In genomic region chr10:104736006-104736405, GRCh38 we compare ENCODE assay signal across 20 cellular contexts.
DNase-seq lines count a peak whose midpoint lies in the region; ATAC-seq, FAIRE-seq and TF ChIP-seq lines count a peak whose summit lies in the region.
"Had no signal": no experiment of that assay in that cellular context is flagged by ENCODE, and none has a peak within 500 bp of the region (broad histone marks: within the 10 kb centered on the region; RNA-seq: fewer than 3 reads in every experiment).

No MANE protein-coding gene starts in this region.

- H2BK20ac ChIP-seq in H1 (ENCODE audit: low read length) = no peak overlapping the region

- H2BK12ac ChIP-seq in H1 (ENCODE audit: low read depth, low read length) = no peak overlapping the region

- H4K20me1 ChIP-seq in H1 (replicated peaks in 1 of 2; ENCODE audit: control insufficient read depth in 1 of 2, insufficient read depth in 2 of 2, low read length in 2 of 2) = no peaks in the 10 kb centered on the region

- H3K36me3 ChIP-seq in H1 (ENCODE audit: control insufficient read depth in 2 of 4, insufficient read depth in 4 of 4, low read length in 3 of 4) (no peaks in the 10 kb centered on the region), left lung (no peaks in the 10 kb centered on the region)
- H3K36me3 ChIP-seq: HAP-1 had no signal

- H4K91ac ChIP-seq in H1 (replicated peaks; ENCODE audit: insufficient read length, low read length) = no peak overlapping the region

- DNase-seq in NCI-H82 treated with DMSO at 0.1 percent for 48 hours (lab: John Stamatoyannopoulos, UW; ENCODE audit: unreplicated experiment) (peak; percentile 29), H1 (ENCODE audit: low read depth in 1 of 2, low spot score in 2 of 2) (no peak), left lung (no peak), sciatic nerve (ENCODE audit: low spot score) (no peak), frontal cortex (ENCODE audit: low spot score in 2 of 2) (no peak), caudate nucleus (lab: John Stamatoyannopoulos, UW) (no peak), DMS 273 (lab: John Stamatoyannopoulos, UW; ENCODE audit: unreplicated experiment) (no peak)
- DNase-seq: Caco-2; CD4-positive, CD25-positive, alpha-beta regulatory T cell; MV-4-11; NCI-H1417 treated with DMSO at 0.1 percent for 48 hours; NCI-H1930; NCI-H2171; NCI-H446 treated with DMSO at 0.1 percent for 48 hours; PC-9 had no signal

- no peak overlapping the region for H3K23ac ChIP-seq in H1 (ENCODE audit: insufficient read length)

- H3K23me2 ChIP-seq in H1 (ENCODE audit: low read depth, low read length) = no peaks in the 10 kb centered on the region

- no peak overlapping the region for H3K4ac ChIP-seq in H1 (replicated peaks; ENCODE audit: insufficient read length, low read depth, low read length)

- H3K27me3 ChIP-seq in H1 (replicated peaks in 1 of 4; ENCODE audit: control insufficient read depth in 3 of 4, extremely low read depth in 1 of 4, insufficient read depth in 3 of 4, low read length in 3 of 4) = no peaks in the 10 kb centered on the region; a peak in 1 of 7 replicates
- H3K27me3 ChIP-seq in left lung = peaks cover 0 to 33% of the 10 kb centered on the region in 2 donors

- FAIRE-seq in H1 (lab: Jason Lieb, UNC) = no peak
- no peak for FAIRE-seq in frontal cortex (lab: Jason Lieb, UNC)
- FAIRE-seq: GM19239 had no signal

- no peak overlapping the region for H2BK5ac ChIP-seq in H1 (ENCODE audit: low read depth, low read length)

- H3K9me3 ChIP-seq in H1 (ENCODE audit: insufficient read depth in 2 of 2, low read depth in 1 of 2, low read length in 1 of 2) (no peaks in the 10 kb centered on the region), left lung (no peaks in the 10 kb centered on the region)
- H3K9me3 ChIP-seq: Caco-2, HAP-1 had no signal

- POLR2A ChIA-PET in H1 (lab: Charles Lee; ENCODE audit: partially characterized antibody) = no interaction called here

- no peak overlapping the region for H4K8ac ChIP-seq in H1 (ENCODE audit: extremely low read depth, insufficient read depth, low read length)

- TF ChIP-seq POLR2A in H1 (IDR thresholded peaks at IDR 0.05; ENCODE audit: control extremely low read depth in 1 of 2, low read depth in 2 of 2, low read length in 2 of 2) = no peak

- WGBS in H1 (ENCODE audit: extremely low coverage in 1 of 2, insufficient coverage in 1 of 2, insufficient read length in 1 of 2, insufficient replicate concordance in 2 of 2, low coverage in 1 of 2, low lambda C conversion rate in 2 of 2, missing lambda C conversion rate in 1 of 2), 2 experiments = 77% methylated on average over 7 of the region's 7 CpGs; no CpG with 5 or more reads in 1 of the 2 experiments

- no peaks in the 10 kb centered on the region for H3K79me1 ChIP-seq in H1 (ENCODE audit: low read depth, low read length)

- no peak overlapping the region for H3K18ac ChIP-seq in H1 (ENCODE audit: extremely low read depth, low read length)

- TF ChIP-seq CTCF in H1 (IDR thresholded peaks at IDR 0.05; ENCODE audit: control extremely low read depth in 1 of 3, insufficient read depth in 1 of 3, low read depth in 1 of 3, low read length in 3 of 3) (no peak), left lung (IDR thresholded peaks at IDR 0.05) (no peak)

- no peak overlapping the region for H4K5ac ChIP-seq in H1 (ENCODE audit: insufficient read length, low read depth, low read length)

- H3K9ac ChIP-seq in H1 (replicated peaks in 1 of 4; ENCODE audit: extremely low read depth in 1 of 4, low read depth in 3 of 4, low read length in 3 of 4) = no peak overlapping the region

- no peaks in the 10 kb centered on the region for H3K79me2 ChIP-seq in H1 (ENCODE audit: control insufficient read depth in 1 of 2, insufficient read depth in 2 of 2, low read length in 2 of 2)

- intact Hi-C loops in left lung (cut with DNase I) = no loop called here
- intact Hi-C loops in sciatic nerve (cut with DNase I) = no loop called here

- H3K4me1 ChIP-seq in H1 (replicated peaks in 1 of 4; ENCODE audit: control insufficient read depth in 3 of 4, insufficient read depth in 4 of 4, low read length in 3 of 4) (peaks cover 0 to 15% (median 11%) of the 10 kb centered on the region in 4 experiments; a peak in 4 of 7 replicates), left lung (no peaks in the 10 kb centered on the region)
- H3K4me1 ChIP-seq: Caco-2, HAP-1 had no signal

- H2BK15ac ChIP-seq in H1 (ENCODE audit: low read length) = no peak overlapping the region

- TF ChIP-seq RAD21 in H1 (IDR thresholded peaks at IDR 0.05 in 1 of 2, conservative IDR thresholded peaks at IDR 0.05 in 1 of 2; ENCODE audit: low read depth in 2 of 2, low read length in 2 of 2) = no peak

- H3K4me3 ChIP-seq in H1 (ENCODE audit: extremely low read depth in 1 of 4, insufficient read depth in 2 of 4, low read depth in 3 of 4, low read length in 4 of 4) = peak overlapping the region in 1 of 4 experiments; percentile 51; a peak in 1 of 8 replicates
- no peak overlapping the region for H3K4me3 ChIP-seq in left lung
- H3K4me3 ChIP-seq: HAP-1, PC-9, SK-N-MC had no signal

- no peak overlapping the region for H3K14ac ChIP-seq in H1 (ENCODE audit: insufficient read length)

- H3K27ac ChIP-seq in H1 (ENCODE audit: low read depth, low read length) = no peak overlapping the region
- no peak overlapping the region for H3K27ac ChIP-seq in left lung
- no peak overlapping the region for H3K27ac ChIP-seq in caudate nucleus (ENCODE audit: low read depth, low read length)
- H3K27ac ChIP-seq: HL-60, PC-9, SK-N-MC had no signal

- ATAC-seq in left lung (peak; percentile 61), sciatic nerve (peak; percentile 36), HG03097 (IDR thresholded peaks at IDR 0.05; ENCODE audit: low FRiP score, unreplicated experiment) (no peak)

- H3K4me2 ChIP-seq in H1 (ENCODE audit: insufficient read depth in 1 of 2, low read depth in 2 of 2, low read length in 2 of 2) = peak overlapping the region in 1 of 2 experiments; percentile 64; a peak in 2 of 4 replicates
- H3K4me2 ChIP-seq: PC-9 had no signal

- H2AFZ ChIP-seq in H1 (ENCODE audit: low read length) = 0 out of 2 replicates have a peak overlapping the region, but pooled peaks have one; percentile 15
- H2AFZ ChIP-seq: PC-9 had no signal

- H3K56ac ChIP-seq in H1 (replicated peaks; ENCODE audit: insufficient read length, low read depth, low read length) = no peak overlapping the region

- H2BK120ac ChIP-seq in H1 (replicated peaks; ENCODE audit: low read depth, low read length) = no peak overlapping the region

- CTCF ChIA-PET in H1 (lab: Charles Lee; ENCODE audit: partially characterized antibody) = no interaction called here

- no peak for TF ChIP-seq EP300 in H1 (IDR thresholded peaks at IDR 0.05; ENCODE audit: borderline replicate concordance in 1 of 2, low read depth in 2 of 2, low read length in 2 of 2)

- no peak overlapping the region for H2AK5ac ChIP-seq in H1 (ENCODE audit: low read depth, low read length)

TF ChIP-seq in H1, 55 proteins besides CTCF, POLR2A, EP300 and RAD21:
- TF ChIP-seq TBP (IDR thresholded peaks at IDR 0.05; ENCODE audit: low read depth, low read length) = no peak
- TF ChIP-seq CBX8 (IDR thresholded peaks at IDR 0.05; ENCODE audit: borderline replicate concordance, low read depth, low read length) = no peak
- TF ChIP-seq USF2 (IDR thresholded peaks at IDR 0.05; ENCODE audit: low read length) = no peak
- no peak for TF ChIP-seq SIRT6 (IDR thresholded peaks at IDR 0.05; ENCODE audit: low read length)
- no peak for TF ChIP-seq ZNF274 (IDR thresholded peaks at IDR 0.05; ENCODE audit: borderline replicate concordance, extremely low read depth, low read length)
- no peak for TF ChIP-seq EGR1 (IDR thresholded peaks at IDR 0.05; ENCODE audit: borderline replicate concordance, low read depth, low read length)
- TF ChIP-seq RXRA (IDR thresholded peaks at IDR 0.05; ENCODE audit: insufficient read depth, low read depth, low read length) = no peak
- TF ChIP-seq ASH2L (IDR thresholded peaks at IDR 0.05; ENCODE audit: low read length) = no peak
- no peak for TF ChIP-seq CBX5 (IDR thresholded peaks at IDR 0.05; ENCODE audit: low read depth, low read length)
- no peak for TF ChIP-seq BACH1 (IDR thresholded peaks at IDR 0.05; ENCODE audit: low read length)
- no peak for TF ChIP-seq SP1 (IDR thresholded peaks at IDR 0.05; ENCODE audit: low read depth, low read length)
- no peak for TF ChIP-seq MAFK (IDR thresholded peaks at IDR 0.05; ENCODE audit: low read depth, low read length)
- TF ChIP-seq SP2 (IDR thresholded peaks at IDR 0.05; ENCODE audit: low read length) = no peak
- no peak for TF ChIP-seq MAX (IDR thresholded peaks at IDR 0.05)
- TF ChIP-seq GABPA (IDR thresholded peaks at IDR 0.05; ENCODE audit: borderline replicate concordance, insufficient read depth, low read length) = no peak
- no peak for TF ChIP-seq GTF2F1 (IDR thresholded peaks at IDR 0.05; ENCODE audit: borderline replicate concordance, low read depth, low read length)
- no peak for TF ChIP-seq ATF3 (IDR thresholded peaks at IDR 0.05; ENCODE audit: insufficient read depth, low read depth, low read length)
- TF ChIP-seq RBBP5 (IDR thresholded peaks at IDR 0.05; ENCODE audit: borderline replicate concordance, low read depth, low read length) = no peak
- TF ChIP-seq CHD1 (IDR thresholded peaks at IDR 0.05; ENCODE audit: low read depth, low read length) = no peak
- TF ChIP-seq JUN (IDR thresholded peaks at IDR 0.05; ENCODE audit: low read depth, low read length) = no peak
